Comparison of ENCODE assay signal across 30 cellular contexts in genomic region chr17:34561328-34561727, GRCh38. TPM values are rescaled to one million over a fixed set of nuclear protein-coding genes. Genes with fewer than 3 reads are reported as not detected.
"Had no signal": no experiment of that assay in that cellular context is flagged by ENCODE, and none has a peak within 500 bp of the region (broad histone marks: within the 10 kb centered on the region; RNA-seq: fewer than 3 reads in every experiment).

No MANE protein-coding gene starts in this region.

- H3K36me3 ChIP-seq: ascending aorta, cardiac muscle cell had no signal

- H3K9me3 ChIP-seq: ascending aorta had no signal

- H3K27me3 ChIP-seq: ascending aorta had no signal

- H3K4me1 ChIP-seq: ascending aorta had no signal

- DNase-seq: activated B cell treated with CpG ODN at 0.5 μM for 24 hours; activated CD4-positive, alpha-beta memory T cell treated with anti-CD3 and anti-CD28 coated beads, Interleukin-2, amount 10 ng/mL, durations not matched to agents 7 days and 5 days; activated CD4-positive, alpha-beta T cell treated with anti-CD3 and anti-CD28 coated beads for 4 hours; activated CD4-positive, alpha-beta T cell treated with anti-CD3 and anti-CD28 coated beads, Interleukin-2, amount 10 ng/mL, durations not matched to agents 7 days and 5 days; activated CD4-positive, alpha-beta T cell treated with anti-CD3 and anti-CD28 coated beads, Interleukin-2, amount 50 U/mL, for 48 hours; activated CD4-positive, CD25-positive, alpha-beta regulatory T cell treated with anti-CD3 and anti-CD28 coated beads, Interleukin-2, amount 50 U/mL, for 72 hours; activated CD8-positive, alpha-beta memory T cell treated with anti-CD3 and anti-CD28 coated beads for 24 hours; activated CD8-positive, alpha-beta memory T cell treated with anti-CD3 and anti-CD28 coated beads, Interleukin-2, amount 10 ng/mL, durations not matched to agents 7 days and 5 days; activated CD8-positive, alpha-beta memory T cell treated with anti-CD3 and anti-CD28 coated beads, Interleukin-2, amount 50 U/mL, for 48 hours; activated CD8-positive, alpha-beta T cell treated with anti-CD3 and anti-CD28 coated beads, Interleukin-2, amount 10 ng/mL, durations not matched to agents 7 days and 5 days; activated effector memory CD4-positive, alpha-beta T cell treated with Interleukin-2 at 50 U/mL for 16 hours; activated gamma-delta T cell; activated naive CD4-positive, alpha-beta T cell treated with anti-CD3 and anti-CD28 coated beads, Interleukin-2, amount 10 ng/mL, durations not matched to agents 7 days and 5 days; activated naive CD4-positive, alpha-beta T cell treated with Interleukin-2 at 50 U/mL for 16 hours; activated naive CD8-positive, alpha-beta T cell treated with anti-CD3 and anti-CD28 coated beads, Interleukin-2, amount 10 ng/mL, durations not matched to agents 7 days and 5 days; activated naive CD8-positive, alpha-beta T cell treated with anti-CD3 and anti-CD28 coated beads, Interleukin-2, amount 50 U/mL, for 24 hours; activated T-cell treated with anti-CD3 and anti-CD28 coated beads, Interleukin-2, amount 50 U/mL, for 24 hours; activated T-cell treated with anti-CD3 and anti-CD28 coated beads, Interleukin-2, amount 50 U/mL, for 48 hours; amygdala; anterior cingulate cortex; caudate nucleus; cerebellar nuclear complex; T-helper 2 cell; T-helper 9 cell had no signal

- H3K4me3 ChIP-seq: ascending aorta, cardiac muscle cell had no signal

- ATAC-seq: activated CD8-positive, alpha-beta memory T cell treated with anti-CD3 and anti-CD28 coated beads, Interleukin-2, amount 10 ng/mL, durations not matched to agents 7 days and 5 days; activated CD8-positive, alpha-beta T cell treated with anti-CD3 and anti-CD28 coated beads, Interleukin-2, amount 10 ng/mL, durations not matched to agents 7 days and 5 days; activated naive CD8-positive, alpha-beta T cell treated with anti-CD3 and anti-CD28 coated beads, Interleukin-2, amount 50 U/mL, for 24 hours had no signal

- FAIRE-seq: bronchial epithelial cell, TTC549 had no signal

- H3K27ac ChIP-seq: ascending aorta, cardiac muscle cell, VCaP had no signal

RNA-seq across cellular contexts. Expression of gene TMEM132E, which starts 18.1 kb away (rescaled TPM):
- total RNA-seq: activated B cell treated with CpG ODN at 0.5 μM for 24 hours; activated CD4-positive, alpha-beta memory T cell treated with anti-CD3 and anti-CD28 coated beads, Interleukin-2, amount 10 ng/mL, durations not matched to agents 7 days and 5 days; activated CD4-positive, alpha-beta T cell treated with anti-CD3 and anti-CD28 coated beads, Interleukin-2, amount 10 ng/mL, durations not matched to agents 7 days and 5 days; activated CD8-positive, alpha-beta memory T cell treated with anti-CD3 and anti-CD28 coated beads, Interleukin-2, amount 10 ng/mL, durations not matched to agents 7 days and 5 days; activated CD8-positive, alpha-beta T cell treated with anti-CD3 and anti-CD28 coated beads, Interleukin-2, amount 10 ng/mL, durations not matched to agents 7 days and 5 days; activated T-helper 2 cell treated with anti-CD3 and anti-CD28 coated beads, Interferon-gamma antibody, Interleukin-2, Interleukin-4, amounts not matched to agents 10 μg/mL and 5 μg/mL and 100 μg/mL, durations not matched to agents 14 hours and 24 hours and 36 hours; ascending aorta; bronchial epithelial cell had no signal
